ENCODE assay signal across 11 cellular contexts in the genomic region with DNA sequence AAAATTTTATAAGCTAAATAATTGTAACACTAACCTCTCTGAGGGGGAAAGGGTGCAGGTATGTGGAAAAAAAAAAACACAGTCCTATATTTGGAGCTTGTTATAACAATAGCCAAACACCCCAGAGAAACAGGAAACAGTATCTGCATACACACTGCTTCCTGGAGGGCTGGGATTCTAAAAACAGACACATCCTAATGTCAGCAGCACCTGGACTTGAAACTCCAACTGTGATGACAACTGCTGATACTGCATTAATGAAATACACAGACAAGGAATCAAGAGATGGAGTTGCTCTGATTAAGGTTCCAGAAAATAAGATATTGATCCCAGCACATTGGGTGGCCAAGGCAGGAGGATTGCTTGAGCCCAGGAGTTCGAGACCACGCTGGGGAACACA. TPM values are rescaled to one million over a fixed set of nuclear protein-coding genes. Genes with fewer than 3 reads are reported as not detected.
A peak's percentile ranks its signal among the peaks of the same experiment; 100 is the strongest.
DNase-seq lines count a peak whose midpoint lies in the region; ATAC-seq lines count a peak whose summit lies in the region.
"Had no signal": no experiment of that assay in that cellular context is flagged by ENCODE, and none has a peak within 500 bp of the region (broad histone marks: within the 10 kb centered on the region; RNA-seq: fewer than 3 reads in every experiment).

No MANE protein-coding gene starts in this region.

- peak; percentile 44 for ATAC-seq in activated naive CD8-positive, alpha-beta T cell treated with anti-CD3 and anti-CD28 coated beads, Interleukin-2, amount 10 ng/mL, durations not matched to agents 7 days and 5 days (ENCODE audit: low read depth)
- ATAC-seq in HG03159 (IDR thresholded peaks at IDR 0.05; ENCODE audit: unreplicated experiment), result no peak
- ATAC-seq: stimulated activated naive B cell treated with anti-CD40 and anti-IgM and Interleukin-4, amounts not matched to agents 10 μg/mL and 1 μg/mL and 100 μg/mL, for 72 hours had no signal

- no peaks in the 10 kb centered on the region for H3K27me3 Mint-ChIP-seq in activated naive CD4-positive, alpha-beta T cell treated with anti-CD3 and anti-CD28 coated beads, Interleukin-2, amount 50 U/mL, for 24 hours
- no peaks in the 10 kb centered on the region for H3K27me3 Mint-ChIP-seq in activated naive CD8-positive, alpha-beta T cell treated with anti-CD3 and anti-CD28 coated beads, Interleukin-2, amount 10 ng/mL, durations not matched to agents 7 days and 5 days
- H3K27me3 Mint-ChIP-seq: stimulated activated naive B cell treated with anti-CD40 and anti-IgM and Interleukin-4, amounts not matched to agents 10 μg/mL and 1 μg/mL and 100 μg/mL, for 72 hours had no signal

- POLR2A ChIA-PET in activated naive CD8-positive, alpha-beta T cell treated with anti-CD3 and anti-CD28 coated beads, Interleukin-2, amount 10 ng/mL, durations not matched to agents 7 days and 5 days (lab: Charles Lee), result interaction anchor here (0.5 to 3.7 kb wide), 3 partner anchors 10 to 382 kb away, joined by 3 to 36 read pairs (median 3); a partner anchor contains a TSS

- peak overlapping the region; percentile 65 for H3K27ac Mint-ChIP-seq in activated naive CD4-positive, alpha-beta T cell treated with anti-CD3 and anti-CD28 coated beads, Interleukin-2, amount 50 U/mL, for 24 hours
- peak overlapping the region; percentile 87 for H3K27ac Mint-ChIP-seq in activated naive CD8-positive, alpha-beta T cell treated with anti-CD3 and anti-CD28 coated beads, Interleukin-2, amount 10 ng/mL, durations not matched to agents 7 days and 5 days

- DNase-seq in activated naive CD4-positive, alpha-beta T cell treated with Interleukin-2 at 50 U/mL for 16 hours, result no peak
- DNase-seq in Kasumi-1 (lab: John Stamatoyannopoulos, UW) (peak; percentile 23 to 50), posterior vena cava (ENCODE audit: low spot score) (peak; percentile 0), NCI-H526 treated with DMSO at 0.1 percent for 48 hours (lab: John Stamatoyannopoulos, UW) (no peak), HuH-7.5 (ENCODE audit: low spot score) (no peak)
- no peak for DNase-seq in activated naive CD8-positive, alpha-beta T cell treated with anti-CD3 and anti-CD28 coated beads, Interleukin-2, amount 10 ng/mL, durations not matched to agents 7 days and 5 days
- DNase-seq: islet precursor cell; NCI-H2107; stimulated activated naive B cell treated with anti-CD40 and anti-IgM and Interleukin-4, amounts not matched to agents 10 μg/mL and 1 μg/mL and 100 μg/mL, for 72 hours had no signal

- H3K4me1 Mint-ChIP-seq in activated naive CD4-positive, alpha-beta T cell treated with anti-CD3 and anti-CD28 coated beads, Interleukin-2, amount 50 U/mL, for 24 hours, result peaks cover 62% of the 10 kb centered on the region
- H3K4me1 Mint-ChIP-seq in activated naive CD8-positive, alpha-beta T cell treated with anti-CD3 and anti-CD28 coated beads, Interleukin-2, amount 10 ng/mL, durations not matched to agents 7 days and 5 days, result peaks cover 49% of the 10 kb centered on the region

- no peaks in the 10 kb centered on the region for H3K9me3 Mint-ChIP-seq in activated naive CD4-positive, alpha-beta T cell treated with anti-CD3 and anti-CD28 coated beads, Interleukin-2, amount 50 U/mL, for 24 hours
- H3K9me3 Mint-ChIP-seq in activated naive CD8-positive, alpha-beta T cell treated with anti-CD3 and anti-CD28 coated beads, Interleukin-2, amount 10 ng/mL, durations not matched to agents 7 days and 5 days, result no peaks in the 10 kb centered on the region
- H3K9me3 Mint-ChIP-seq: stimulated activated naive B cell treated with anti-CD40 and anti-IgM and Interleukin-4, amounts not matched to agents 10 μg/mL and 1 μg/mL and 100 μg/mL, for 72 hours had no signal

- peaks cover 10% of the 10 kb centered on the region for H3K36me3 Mint-ChIP-seq in activated naive CD4-positive, alpha-beta T cell treated with anti-CD3 and anti-CD28 coated beads, Interleukin-2, amount 50 U/mL, for 24 hours
- peaks cover 22% of the 10 kb centered on the region for H3K36me3 Mint-ChIP-seq in activated naive CD8-positive, alpha-beta T cell treated with anti-CD3 and anti-CD28 coated beads, Interleukin-2, amount 10 ng/mL, durations not matched to agents 7 days and 5 days

- peak overlapping the region; percentile 11 for H3K4me3 Mint-ChIP-seq in activated naive CD4-positive, alpha-beta T cell treated with anti-CD3 and anti-CD28 coated beads, Interleukin-2, amount 50 U/mL, for 24 hours
- H3K4me3 Mint-ChIP-seq in activated naive CD8-positive, alpha-beta T cell treated with anti-CD3 and anti-CD28 coated beads, Interleukin-2, amount 10 ng/mL, durations not matched to agents 7 days and 5 days, result peak overlapping the region; percentile 77
- H3K4me3 Mint-ChIP-seq: stimulated activated naive B cell treated with anti-CD40 and anti-IgM and Interleukin-4, amounts not matched to agents 10 μg/mL and 1 μg/mL and 100 μg/mL, for 72 hours had no signal

- intact Hi-C loops in posterior vena cava (cut with DNase I), result no loop called here

RNA-seq across cellular contexts. Expression of a gene that starts 9.3 kb away (rescaled TPM):
- total RNA-seq in activated naive CD8-positive, alpha-beta T cell treated with anti-CD3 and anti-CD28 coated beads, Interleukin-2, amount 10 ng/mL, durations not matched to agents 7 days and 5 days, result 10 to 100 TPM; 32.3 to 37.2 TPM
- total RNA-seq in posterior vena cava, result 10 to 100 TPM; 10.7 to 14.6 TPM

RNA-seq across cellular contexts. Expression of a gene that starts 45.5 kb away (rescaled TPM):
- total RNA-seq in activated naive CD8-positive, alpha-beta T cell treated with anti-CD3 and anti-CD28 coated beads, Interleukin-2, amount 10 ng/mL, durations not matched to agents 7 days and 5 days, result 10 to 100 TPM; 49.5 to 52.0 TPM
- 100 to 1,000 TPM; 150 to 159 TPM for total RNA-seq in posterior vena cava

Comparison
In these comparisons a context has a peak if more than half of its experiments do, and no peak if none do; other contexts are left out.
1. DNase-seq: peak in Kasumi-1 (2 of 2) and posterior vena cava (single experiment); none in activated naive CD4-positive, alpha-beta T cell treated with Interleukin-2 at 50 U/mL for 16 hours (single experiment), activated naive CD8-positive, alpha-beta T cell treated with anti-CD3 and anti-CD28 coated beads, Interleukin-2, amount 10 ng/mL, durations not matched to agents 7 days and 5 days (single experiment), NCI-H526 treated with DMSO at 0.1 percent for 48 hours (single experiment) and HuH-7.5 (single experiment).